8 cellular contexts compared by ENCODE assay signal in the genomic region with DNA sequence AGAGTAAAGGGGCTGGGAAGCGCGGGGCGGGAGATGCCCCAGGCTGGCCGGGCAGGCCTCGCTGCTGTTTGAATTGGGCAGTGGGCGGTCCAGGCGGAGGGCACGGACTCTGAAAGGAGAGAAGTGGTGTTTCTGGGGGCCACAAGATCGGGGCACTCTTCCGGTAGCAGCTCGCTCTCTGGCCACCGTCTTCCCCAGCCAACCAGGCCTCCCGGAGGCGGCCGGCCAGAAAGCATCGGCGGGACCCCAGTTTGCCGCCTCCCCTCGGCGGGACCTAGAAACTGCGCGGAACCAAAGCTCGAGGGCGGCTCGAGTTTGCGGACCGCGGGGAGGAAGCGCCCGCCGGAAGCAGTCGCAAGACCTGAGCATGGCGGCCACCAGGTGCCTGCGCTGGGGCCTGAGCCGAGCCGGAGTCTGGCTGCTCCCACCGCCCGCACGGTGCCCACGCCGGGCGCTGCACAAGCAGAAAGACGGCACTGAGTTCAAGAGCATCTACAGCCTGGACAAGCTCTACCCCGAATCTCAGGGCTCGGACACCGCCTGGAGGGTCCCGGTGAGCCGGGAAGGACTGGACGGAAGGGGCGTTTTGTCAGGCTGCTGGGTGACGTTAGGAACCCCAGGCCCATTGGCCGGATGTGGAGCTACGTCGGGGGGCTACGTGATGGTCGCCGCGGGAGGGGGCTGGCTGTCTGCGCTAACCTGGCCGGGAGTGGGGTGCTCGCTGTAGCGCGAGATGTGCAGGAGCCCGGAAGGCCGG. TPM values are rescaled to one million over a fixed set of nuclear protein-coding genes. Genes with fewer than 3 reads are reported as not detected.
DNase-seq lines count a peak whose midpoint lies in the region; ATAC-seq and TF ChIP-seq lines count a peak whose summit lies in the region.

Gene MRPL58 (plus strand): TSS at position 351 of the 757 bp plus-strand sequence. CDS start 17 bp downstream, at position 368.

- DNase-seq in AG08396 (ENCODE audit: low spot score) (peak; percentile 95), NCI-H2227 treated with DMSO at 0.1 percent for 48 hours (lab: John Stamatoyannopoulos, UW) (peak; percentile 87), cerebellar cortex (ENCODE audit: low spot score) (peak; percentile 85), kidney epithelial cell (ENCODE audit: low read depth) (no peak)
- peak; percentile 88 for DNase-seq in stimulated activated CD4-positive, alpha-beta T cell treated with anti-CD3 and anti-CD28 coated beads, Interleukin-15, amount 100 ng/mL, for 24 hours

- peak within 1 kb of the TSS; percentile 75 for H3K4me3 ChIP-seq in kidney epithelial cell (ENCODE audit: low read depth, low read length)

- no peaks in the 10 kb centered on the region for H3K36me3 ChIP-seq in kidney epithelial cell (ENCODE audit: control insufficient read depth, insufficient read depth, low read length)

- H3K27me3 ChIP-seq in kidney epithelial cell (ENCODE audit: control insufficient read depth, insufficient read depth, low read length): no peaks in the 10 kb centered on the region

- peak; percentile 56 for ATAC-seq in GM18870 (IDR thresholded peaks at IDR 0.05; ENCODE audit: unreplicated experiment)
- ATAC-seq in HG03108 (IDR thresholded peaks at IDR 0.05; ENCODE audit: unreplicated experiment): peak; percentile 86
- peak; percentile 96 for ATAC-seq in activated CD4-positive, CD25-positive, alpha-beta regulatory T cell treated with anti-CD3 and anti-CD28 coated beads, Interleukin-2, amount 50 U/mL, for 24 hours

- peak; percentile 67 for TF ChIP-seq CTCF in kidney epithelial cell (IDR thresholded peaks at IDR 0.05; ENCODE audit: insufficient read depth, low read length, poor library complexity, severe bottlenecking)

RNA-seq across cellular contexts. Expression of gene MRPL58, which starts in this region (rescaled TPM):
- total RNA-seq in kidney epithelial cell: 68.5 and 77.7 TPM in 2 replicates
